In genomic region chr6:7910654-7911344, GRCh38 we compare ENCODE assay signal across 8 cellular contexts. TPM values are rescaled to one million over a fixed set of nuclear protein-coding genes. Genes with fewer than 3 reads are reported as not detected.
DNase-seq lines count a peak whose midpoint lies in the region; ATAC-seq lines count a peak whose summit lies in the region.

TSS of gene TXNDC5 (minus strand) at chr6:7910788. CDS start at chr6:7910776, 12 bp downstream.

- H3K4me1 Mint-ChIP-seq in activated CD4-positive, alpha-beta T cell treated with anti-CD3 and anti-CD28 coated beads, Interleukin-2, amount 10 ng/mL, durations not matched to agents 24 days and 14 days = peaks cover 17% of the 10 kb centered on the region

- ATAC-seq in GM18858 (IDR thresholded peaks at IDR 0.05; ENCODE audit: unreplicated experiment) (peak; percentile 50), HG03066 (IDR thresholded peaks at IDR 0.05; ENCODE audit: low read depth, unreplicated experiment) (peak; percentile 70), left lobe of liver (peak; percentile 85)

- no peaks in the 10 kb centered on the region for H3K9me3 Mint-ChIP-seq in activated CD4-positive, alpha-beta T cell treated with anti-CD3 and anti-CD28 coated beads, Interleukin-2, amount 10 ng/mL, durations not matched to agents 24 days and 14 days

- H3K27ac Mint-ChIP-seq in activated CD4-positive, alpha-beta T cell treated with anti-CD3 and anti-CD28 coated beads, Interleukin-2, amount 10 ng/mL, durations not matched to agents 24 days and 14 days = peak within 1 kb of the TSS; percentile 81

- H3K27me3 Mint-ChIP-seq in activated CD4-positive, alpha-beta T cell treated with anti-CD3 and anti-CD28 coated beads, Interleukin-2, amount 10 ng/mL, durations not matched to agents 24 days and 14 days = no peaks in the 10 kb centered on the region

- H3K36me3 Mint-ChIP-seq in activated CD4-positive, alpha-beta T cell treated with anti-CD3 and anti-CD28 coated beads, Interleukin-2, amount 10 ng/mL, durations not matched to agents 24 days and 14 days (ENCODE audit: low read depth) = peaks cover 9% of the 10 kb centered on the region

- H3K4me3 Mint-ChIP-seq in activated CD4-positive, alpha-beta T cell treated with anti-CD3 and anti-CD28 coated beads, Interleukin-2, amount 10 ng/mL, durations not matched to agents 24 days and 14 days = peak within 1 kb of the TSS; percentile 92

- intact Hi-C loops in activated CD4-positive, alpha-beta T cell treated with anti-CD3 and anti-CD28 coated beads, Interleukin-2, amount 10 ng/mL, durations not matched to agents 24 days and 14 days (cut with micrococcal nuclease) = loop anchor here (1.0 to 10.0 kb wide), 5 partner anchors 154 to 766 kb away; partner anchors contain the start of genes BLOC1S5, EEF1E1 and SLC35B3

- DNase-seq in 8988T (peak; percentile 91), NCI-H2227 treated with DMSO at 0.1 percent for 48 hours (lab: John Stamatoyannopoulos, UW) (peak; percentile 52), dedifferentiated amniotic fluid mesenchymal stem cell (ENCODE audit: extremely low spot score) (peak; percentile 44), left lobe of liver (ENCODE audit: low spot score) (peak; percentile 89)
- DNase-seq in activated CD4-positive, alpha-beta T cell treated with anti-CD3 and anti-CD28 coated beads, Interleukin-2, amount 10 ng/mL, durations not matched to agents 24 days and 14 days = peak; percentile 93
- DNase-seq in stimulated activated CD4-positive, alpha-beta T cell treated with anti-CD3 and anti-CD28 coated beads, Interleukin-2, amount 100 ng/mL, for 24 hours = peak; percentile 78 to 86

RNA-seq across cellular contexts. Expression of gene TXNDC5, which starts in this region (rescaled TPM):
- total RNA-seq in activated CD4-positive, alpha-beta T cell treated with anti-CD3 and anti-CD28 coated beads, Interleukin-2, amount 10 ng/mL, durations not matched to agents 24 days and 14 days = 111 and 112 TPM in 2 replicates
- total RNA-seq in left lobe of liver = 121 TPM

Comparison
In these comparisons a context has a peak if more than half of its experiments do, and no peak if none do; other contexts are left out.
1. Peak in every context shown above with its lines: DNase-seq and ATAC-seq.